In the genomic region with DNA sequence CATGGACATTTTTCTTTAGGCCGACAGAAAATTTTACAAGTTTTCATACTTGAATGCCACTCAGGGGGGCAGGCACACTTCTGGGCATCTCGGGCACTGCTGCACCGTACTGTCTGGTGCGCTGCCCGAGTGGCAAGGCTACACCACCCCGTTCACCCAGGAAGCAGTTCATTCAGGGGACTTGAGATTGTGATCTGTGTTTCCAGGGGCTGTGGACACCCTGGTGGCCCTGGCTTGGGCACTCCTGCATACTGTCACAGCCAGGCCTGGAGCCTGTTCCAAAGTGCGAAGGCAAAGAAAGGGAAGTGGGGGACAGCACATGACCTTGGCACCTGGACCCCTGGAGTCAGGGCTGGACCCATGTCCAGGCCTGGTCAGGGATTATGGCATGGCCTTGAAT, we compare ENCODE assay signal across 22 cellular contexts.
"Had no signal": no experiment of that assay in that cellular context is flagged by ENCODE, and none has a peak within 500 bp of the region (broad histone marks: within the 10 kb centered on the region; RNA-seq: fewer than 3 reads in every experiment).

No MANE protein-coding gene starts in this region.

- H3K4me3 ChIP-seq: body of pancreas, cardiac muscle cell, mucosa of descending colon, thyroid gland had no signal

- H3K9me3 Mint-ChIP-seq: activated naive CD4-positive, alpha-beta T cell treated with anti-CD3 and anti-CD28 coated beads, Interleukin-2, amount 50 U/mL, for 24 hours; immature natural killer cell; T-cell had no signal

- H3K36me3 Mint-ChIP-seq: activated naive CD4-positive, alpha-beta T cell treated with anti-CD3 and anti-CD28 coated beads, Interleukin-2, amount 50 U/mL, for 24 hours; immature natural killer cell; T-cell had no signal

- H3K27me3 Mint-ChIP-seq: activated naive CD4-positive, alpha-beta T cell treated with anti-CD3 and anti-CD28 coated beads, Interleukin-2, amount 50 U/mL, for 24 hours had no signal

- H3K4me3 Mint-ChIP-seq: activated naive CD4-positive, alpha-beta T cell treated with anti-CD3 and anti-CD28 coated beads, Interleukin-2, amount 50 U/mL, for 24 hours; immature natural killer cell; T-cell had no signal

- H3K4me1 ChIP-seq: thyroid gland had no signal

- H3K27ac Mint-ChIP-seq: activated naive CD4-positive, alpha-beta T cell treated with anti-CD3 and anti-CD28 coated beads, Interleukin-2, amount 50 U/mL, for 24 hours; immature natural killer cell; T-cell had no signal

- H3K9me3 ChIP-seq: body of pancreas, mucosa of descending colon, thyroid gland had no signal

- FAIRE-seq: small intestine, TTC549 had no signal

- H3K27ac ChIP-seq: body of pancreas, cardiac muscle cell, thyroid gland had no signal

- H3K27me3 ChIP-seq: body of pancreas, thyroid gland had no signal

- H3K36me3 ChIP-seq: cardiac muscle cell, thyroid gland had no signal

- ATAC-seq: body of pancreas, mucosa of descending colon, sciatic nerve, T-cell had no signal

- H3K4me1 Mint-ChIP-seq: activated naive CD4-positive, alpha-beta T cell treated with anti-CD3 and anti-CD28 coated beads, Interleukin-2, amount 50 U/mL, for 24 hours; immature natural killer cell; T-cell had no signal

- DNase-seq: activated gamma-delta T cell treated with Interleukin-2 at 50 U/mL for 16 hours; activated T-cell treated with anti-CD3 and anti-CD28 coated beads, Interleukin-2, amount 50 U/mL, for 1 hour; anterior cingulate cortex; body of pancreas; erythroblast; foreskin melanocyte; immature natural killer cell; kidney glomerular epithelial cell; mesendoderm; mucosa of descending colon; occipital lobe; small intestine; stimulated activated CD4-positive, alpha-beta T cell treated with anti-CD3 and anti-CD28 coated beads, Interleukin-15, amount 100 ng/mL, for 24 hours; stimulated activated CD4-positive, alpha-beta T cell treated with anti-CD3 and anti-CD28 coated beads, Interleukin-2, amount 100 ng/mL, for 48 hours; stimulated activated CD8-positive, alpha-beta memory T cell treated with anti-CD3 and anti-CD28 coated beads, Interleukin-4, amount 100 ng/mL, for 48 hours; stimulated activated naive CD4-positive, alpha-beta T cell treated with Interleukin-2 at 50 U/mL for 16 hours; T-cell; thyroid gland had no signal
